8 cellular contexts compared by ENCODE assay signal in the genomic region with DNA sequence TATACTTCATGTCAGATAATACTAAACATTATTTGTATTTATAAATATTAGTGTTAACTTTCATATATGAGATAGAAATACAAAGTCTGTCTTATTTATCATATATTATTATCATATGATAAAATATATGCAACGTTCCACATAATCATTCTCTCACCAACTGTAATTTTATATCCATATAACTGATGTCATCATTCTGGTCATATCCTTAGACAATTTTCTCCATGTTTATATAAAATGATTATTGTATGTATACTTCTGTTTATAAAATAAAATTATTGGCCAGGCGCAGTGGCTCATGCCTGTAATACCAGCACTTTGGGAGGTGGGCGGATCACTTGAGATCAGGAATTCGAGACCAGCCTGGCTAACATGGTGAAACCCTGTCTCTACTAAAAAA.
"Had no signal": no experiment of that assay in that cellular context is flagged by ENCODE, and none has a peak within 500 bp of the region (broad histone marks: within the 10 kb centered on the region; RNA-seq: fewer than 3 reads in every experiment).

No MANE protein-coding gene starts in this region.

- H3K4me2 ChIP-seq: KMS-11 had no signal

- H3K36me3 ChIP-seq: HAP-1 had no signal

- H3K4me1 ChIP-seq: HAP-1 had no signal

- FAIRE-seq: HTR-8/SVneo had no signal

- H3K9me3 ChIP-seq: HAP-1 had no signal

- H3K4me3 ChIP-seq: HAP-1 had no signal

- ATAC-seq: HCT116 had no signal

- H3K27ac ChIP-seq: KMS-11 had no signal

- DNase-seq: GOT3, H7, HFFc6, KBM-7 had no signal

- H3K9ac ChIP-seq: KMS-11 had no signal
